ENCODE assay signal across 9 cellular contexts in the genomic region with DNA sequence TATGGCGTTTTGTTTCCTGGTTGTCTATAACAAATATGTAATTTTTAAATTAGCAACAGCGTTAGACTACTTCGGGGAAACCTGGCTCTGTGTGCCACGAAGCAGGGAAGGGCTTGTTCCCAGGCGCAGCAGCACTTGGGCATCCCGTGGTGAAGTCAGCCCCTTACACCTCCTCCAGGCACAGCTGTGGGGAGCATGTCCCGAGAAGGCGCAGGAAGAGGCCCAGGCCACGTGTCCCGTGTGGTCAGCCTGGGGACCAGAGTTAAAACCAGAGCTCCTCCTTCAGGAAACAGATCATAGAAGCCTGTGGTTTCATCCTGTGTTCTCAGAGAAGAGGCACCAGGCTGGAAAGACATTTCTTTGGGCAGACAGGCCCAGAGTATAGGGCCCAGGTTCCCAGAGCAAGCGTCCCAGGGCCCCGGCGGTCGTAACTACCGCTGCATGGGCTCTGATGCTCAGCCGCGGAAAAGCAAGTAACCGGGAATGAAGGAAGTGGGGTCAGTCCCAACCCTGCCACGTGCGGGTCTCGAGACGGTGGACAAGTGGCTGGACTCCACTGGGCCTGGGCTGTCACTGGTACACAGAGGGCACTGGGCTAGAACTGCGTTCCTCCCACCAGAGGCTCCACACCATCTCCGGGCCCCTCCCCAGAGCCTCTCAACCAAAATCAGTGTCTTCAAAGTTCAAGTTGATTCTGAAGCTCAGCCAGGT. TPM values are rescaled to one million over a fixed set of nuclear protein-coding genes. Genes with fewer than 3 reads are reported as not detected.
DNase-seq lines count a peak whose midpoint lies in the region; ATAC-seq and TF ChIP-seq lines count a peak whose summit lies in the region.
"Had no signal": no experiment of that assay in that cellular context is flagged by ENCODE, and none has a peak within 500 bp of the region (broad histone marks: within the 10 kb centered on the region; RNA-seq: fewer than 3 reads in every experiment).

No MANE protein-coding gene starts in this region.

- H4K20me1 ChIP-seq in hepatocyte (ENCODE audit: insufficient read depth, poor library complexity, severe bottlenecking), result no peaks in the 10 kb centered on the region

- CTCF ChIA-PET in activated CD8-positive, alpha-beta memory T cell treated with anti-CD3 and anti-CD28 coated beads, Interleukin-2, amount 10 ng/mL, durations not matched to agents 7 days and 5 days (lab: Charles Lee), result interaction anchor here (0.7 to 1.9 kb wide), 6 partner anchors 12 to 220 kb away, joined by 4 to 8 read pairs (median 5); a partner anchor contains a TSS

- TF ChIP-seq CTCF in hepatocyte (IDR thresholded peaks at IDR 0.05; ENCODE audit: poor library complexity), result no peak

- peak overlapping the region; percentile 50 for H3K4me3 Mint-ChIP-seq in activated CD8-positive, alpha-beta memory T cell treated with anti-CD3 and anti-CD28 coated beads, Interleukin-2, amount 10 ng/mL, durations not matched to agents 7 days and 5 days
- H3K4me3 Mint-ChIP-seq in activated naive CD8-positive, alpha-beta T cell treated with anti-CD3 and anti-CD28 coated beads, Interleukin-2, amount 10 ng/mL, durations not matched to agents 7 days and 5 days, result peak overlapping the region; percentile 78
- H3K4me3 Mint-ChIP-seq in stimulated activated naive CD8-positive, alpha-beta T cell treated with anti-CD3 and anti-CD28 coated beads, Interleukin-15, amount 100 ng/mL, for 72 hours, result peak overlapping the region; percentile 63 to 64

- no peak overlapping the region for H2AFZ ChIP-seq in hepatocyte

- H3K4me1 Mint-ChIP-seq in activated CD8-positive, alpha-beta memory T cell treated with anti-CD3 and anti-CD28 coated beads, Interleukin-2, amount 10 ng/mL, durations not matched to agents 7 days and 5 days, result peaks cover 27% of the 10 kb centered on the region
- H3K4me1 Mint-ChIP-seq in activated naive CD8-positive, alpha-beta T cell treated with anti-CD3 and anti-CD28 coated beads, Interleukin-2, amount 10 ng/mL, durations not matched to agents 7 days and 5 days, result peaks cover 33% of the 10 kb centered on the region
- H3K4me1 Mint-ChIP-seq in stimulated activated naive CD8-positive, alpha-beta T cell treated with anti-CD3 and anti-CD28 coated beads, Interleukin-15, amount 100 ng/mL, for 72 hours, result peaks cover 49% of the 10 kb centered on the region

- peak overlapping the region; percentile 70 for H3K27ac ChIP-seq in hepatocyte

- no peaks in the 10 kb centered on the region for H3K9me3 ChIP-seq in hepatocyte (ENCODE audit: low read depth)

- no peaks in the 10 kb centered on the region for H3K9me3 Mint-ChIP-seq in activated CD8-positive, alpha-beta memory T cell treated with anti-CD3 and anti-CD28 coated beads, Interleukin-2, amount 10 ng/mL, durations not matched to agents 7 days and 5 days (ENCODE audit: low read depth)
- H3K9me3 Mint-ChIP-seq in activated naive CD8-positive, alpha-beta T cell treated with anti-CD3 and anti-CD28 coated beads, Interleukin-2, amount 10 ng/mL, durations not matched to agents 7 days and 5 days, result no peaks in the 10 kb centered on the region
- H3K9me3 Mint-ChIP-seq in stimulated activated naive CD8-positive, alpha-beta T cell treated with anti-CD3 and anti-CD28 coated beads, Interleukin-15, amount 100 ng/mL, for 72 hours, result no peaks in the 10 kb centered on the region

- DNase-seq in activated CD8-positive, alpha-beta memory T cell treated with anti-CD3 and anti-CD28 coated beads, Interleukin-2, amount 10 ng/mL, durations not matched to agents 7 days and 5 days, result peak; percentile 70
- no peak for DNase-seq in activated CD8-positive, alpha-beta memory T cell treated with anti-CD3 and anti-CD28 coated beads, Interleukin-2, amount 50 U/mL, for 48 hours
- DNase-seq in KG1 (lab: John Stamatoyannopoulos, UW), result peak; percentile 75
- peak; percentile 63 for DNase-seq in activated naive CD8-positive, alpha-beta T cell treated with anti-CD3 and anti-CD28 coated beads, Interleukin-2, amount 10 ng/mL, durations not matched to agents 7 days and 5 days
- peak; percentile 41 for DNase-seq in hepatocyte (ENCODE audit: low spot score)
- DNase-seq in stimulated activated naive CD8-positive, alpha-beta T cell treated with anti-CD3 and anti-CD28 coated beads, Interleukin-15, amount 100 ng/mL, for 72 hours, result no peak
- DNase-seq in SK-N-DZ (ENCODE audit: low spot score), result no peak
- DNase-seq: DND-41 had no signal

- H3K36me3 Mint-ChIP-seq in activated CD8-positive, alpha-beta memory T cell treated with anti-CD3 and anti-CD28 coated beads, Interleukin-2, amount 10 ng/mL, durations not matched to agents 7 days and 5 days, result peaks cover 5% of the 10 kb centered on the region
- peaks cover 34% of the 10 kb centered on the region for H3K36me3 Mint-ChIP-seq in activated naive CD8-positive, alpha-beta T cell treated with anti-CD3 and anti-CD28 coated beads, Interleukin-2, amount 10 ng/mL, durations not matched to agents 7 days and 5 days

- H3K27me3 Mint-ChIP-seq in activated CD8-positive, alpha-beta memory T cell treated with anti-CD3 and anti-CD28 coated beads, Interleukin-2, amount 10 ng/mL, durations not matched to agents 7 days and 5 days, result no peaks in the 10 kb centered on the region
- H3K27me3 Mint-ChIP-seq in activated naive CD8-positive, alpha-beta T cell treated with anti-CD3 and anti-CD28 coated beads, Interleukin-2, amount 10 ng/mL, durations not matched to agents 7 days and 5 days, result no peaks in the 10 kb centered on the region
- H3K27me3 Mint-ChIP-seq in stimulated activated naive CD8-positive, alpha-beta T cell treated with anti-CD3 and anti-CD28 coated beads, Interleukin-15, amount 100 ng/mL, for 72 hours, result no peaks in the 10 kb centered on the region

- WGBS in hepatocyte (ENCODE audit: low lambda C conversion rate, missing lambda C conversion rate), result 84% methylated on average over 24 of the region's 24 CpGs

- POLR2A ChIA-PET in activated naive CD8-positive, alpha-beta T cell treated with anti-CD3 and anti-CD28 coated beads, Interleukin-2, amount 10 ng/mL, durations not matched to agents 7 days and 5 days (lab: Charles Lee), result interaction anchor here (0.6 to 1.1 kb wide), 4 partner anchors 51 to 1136 kb away, joined by 3 read pairs; no protein-coding TSS in a partner anchor

- no peaks in the 10 kb centered on the region for H3K4me1 ChIP-seq in hepatocyte (ENCODE audit: insufficient read depth)

- H3K9me2 ChIP-seq in hepatocyte (replicated peaks; ENCODE audit: insufficient read depth), result no peaks in the 10 kb centered on the region

- ATAC-seq in activated CD8-positive, alpha-beta memory T cell treated with anti-CD3 and anti-CD28 coated beads, Interleukin-2, amount 10 ng/mL, durations not matched to agents 7 days and 5 days, result peak; percentile 54
- peak; percentile 57 for ATAC-seq in activated naive CD8-positive, alpha-beta T cell treated with anti-CD3 and anti-CD28 coated beads, Interleukin-2, amount 10 ng/mL, durations not matched to agents 7 days and 5 days (ENCODE audit: low read depth)
- peak; percentile 33 for ATAC-seq in stimulated activated naive CD8-positive, alpha-beta T cell treated with anti-CD3 and anti-CD28 coated beads, Interleukin-15, amount 100 ng/mL, for 72 hours
- no peak for ATAC-seq in HG02571 (IDR thresholded peaks at IDR 0.05; ENCODE audit: unreplicated experiment)

- no peak overlapping the region for H3K4me3 ChIP-seq in hepatocyte

- no peaks in the 10 kb centered on the region for H3K79me2 ChIP-seq in hepatocyte

- H3K4me2 ChIP-seq in hepatocyte, result no peak overlapping the region

- no peaks in the 10 kb centered on the region for H3K27me3 ChIP-seq in hepatocyte

- H3K36me3 ChIP-seq in hepatocyte (replicated peaks; ENCODE audit: insufficient read depth, low read depth), result no peaks in the 10 kb centered on the region

- peak overlapping the region; percentile 61 for H3K27ac Mint-ChIP-seq in activated CD8-positive, alpha-beta memory T cell treated with anti-CD3 and anti-CD28 coated beads, Interleukin-2, amount 10 ng/mL, durations not matched to agents 7 days and 5 days
- H3K27ac Mint-ChIP-seq in activated naive CD8-positive, alpha-beta T cell treated with anti-CD3 and anti-CD28 coated beads, Interleukin-2, amount 10 ng/mL, durations not matched to agents 7 days and 5 days, result peak overlapping the region; percentile 80
- H3K27ac Mint-ChIP-seq in stimulated activated naive CD8-positive, alpha-beta T cell treated with anti-CD3 and anti-CD28 coated beads, Interleukin-15, amount 100 ng/mL, for 72 hours, result peak overlapping the region; percentile 86 to 87

RNA-seq across cellular contexts. Expression of a gene that starts 7.1 kb away (rescaled TPM):
- total RNA-seq in activated CD8-positive, alpha-beta memory T cell treated with anti-CD3 and anti-CD28 coated beads, Interleukin-2, amount 10 ng/mL, durations not matched to agents 7 days and 5 days, result 100 to 1,000 TPM in 1 of 2 experiments, 10 to 100 TPM in 1; 85.7 to 105 TPM
- total RNA-seq in activated naive CD8-positive, alpha-beta T cell treated with anti-CD3 and anti-CD28 coated beads, Interleukin-2, amount 10 ng/mL, durations not matched to agents 7 days and 5 days, result 10 to 100 TPM; 92.2 to 95.8 TPM
- 6.5 and 9.6 TPM in 2 replicates for total RNA-seq in hepatocyte
- 16.3 and 21.0 TPM in 2 replicates for polyA plus RNA-seq in hepatocyte
- 65.2 and 113 TPM in 2 replicates for polyA plus RNA-seq in SK-N-DZ (2014; cell fraction: cytosol; rRNA removed)
- polyA plus RNA-seq in SK-N-DZ (2014; cell fraction: nucleus; rRNA removed), result 54.0 and 76.0 TPM in 2 replicates

RNA-seq across cellular contexts. Expression of a gene that starts 7.1 kb away (rescaled TPM):
- total RNA-seq in activated CD8-positive, alpha-beta memory T cell treated with anti-CD3 and anti-CD28 coated beads, Interleukin-2, amount 10 ng/mL, durations not matched to agents 7 days and 5 days, result 10 to 100 TPM; 27.6 to 35.1 TPM
- 10 to 100 TPM; 27.4 to 29.3 TPM for total RNA-seq in activated naive CD8-positive, alpha-beta T cell treated with anti-CD3 and anti-CD28 coated beads, Interleukin-2, amount 10 ng/mL, durations not matched to agents 7 days and 5 days
- total RNA-seq in hepatocyte, result 14.8 and 17.9 TPM in 2 replicates
- polyA plus RNA-seq in hepatocyte, result 27.5 and 31.3 TPM in 2 replicates
- polyA plus RNA-seq in SK-N-DZ (2014; cell fraction: cytosol; rRNA removed), result 38.2 and 44.0 TPM in 2 replicates
- polyA plus RNA-seq in SK-N-DZ (2014; cell fraction: nucleus; rRNA removed), result 19.4 and 19.9 TPM in 2 replicates

RNA-seq across cellular contexts. Expression of a gene that starts 16.4 kb away (rescaled TPM):
- total RNA-seq in activated CD8-positive, alpha-beta memory T cell treated with anti-CD3 and anti-CD28 coated beads, Interleukin-2, amount 10 ng/mL, durations not matched to agents 7 days and 5 days, result 10 to 100 TPM; 60.0 to 97.7 TPM
- total RNA-seq in activated naive CD8-positive, alpha-beta T cell treated with anti-CD3 and anti-CD28 coated beads, Interleukin-2, amount 10 ng/mL, durations not matched to agents 7 days and 5 days, result 10 to 100 TPM; 72.7 to 82.6 TPM
- 31.0 and 31.6 TPM in 2 replicates for total RNA-seq in hepatocyte
- 30.7 TPM in 2 replicates for polyA plus RNA-seq in hepatocyte
- polyA plus RNA-seq in SK-N-DZ (2014; cell fraction: cytosol; rRNA removed), result 45.5 and 57.5 TPM in 2 replicates
- polyA plus RNA-seq in SK-N-DZ (2014; cell fraction: nucleus; rRNA removed), result 35.9 and 49.7 TPM in 2 replicates

Comparison
In these comparisons a context has a peak if more than half of its experiments do, and no peak if none do; other contexts are left out.
1. DNase-seq: peak in activated CD8-positive, alpha-beta memory T cell treated with anti-CD3 and anti-CD28 coated beads, Interleukin-2, amount 10 ng/mL, durations not matched to agents 7 days and 5 days (single experiment), KG1 (single experiment), activated naive CD8-positive, alpha-beta T cell treated with anti-CD3 and anti-CD28 coated beads, Interleukin-2, amount 10 ng/mL, durations not matched to agents 7 days and 5 days (single experiment) and hepatocyte (single experiment); none in activated CD8-positive, alpha-beta memory T cell treated with anti-CD3 and anti-CD28 coated beads, Interleukin-2, amount 50 U/mL, for 48 hours (single experiment), stimulated activated naive CD8-positive, alpha-beta T cell treated with anti-CD3 and anti-CD28 coated beads, Interleukin-15, amount 100 ng/mL, for 72 hours (0 of 2) and SK-N-DZ (single experiment).
2. Peak in every context shown above with its lines, with median percentiles within 50 percentile points of each other: H3K27ac Mint-ChIP-seq and H3K4me3 Mint-ChIP-seq.